ENCODE assay signal across 9 cellular contexts in the genomic region with DNA sequence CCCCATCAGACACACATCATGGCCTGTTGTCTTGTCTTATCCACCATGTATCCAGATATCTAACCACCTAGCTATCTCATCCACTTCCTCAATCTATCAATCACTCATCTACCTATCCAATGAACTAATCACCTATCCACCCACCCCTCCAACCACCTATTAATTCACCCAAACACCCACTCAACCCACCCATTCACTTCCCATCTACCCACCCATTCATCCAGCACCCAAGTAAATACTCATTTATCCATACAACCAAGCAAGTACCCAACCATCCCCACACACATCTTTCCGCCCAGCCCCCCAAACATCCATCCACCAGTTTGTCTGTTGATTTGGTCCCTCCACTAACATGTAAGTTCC. TPM values are rescaled to one million over a fixed set of nuclear protein-coding genes. Genes with fewer than 3 reads are reported as not detected.
DNase-seq lines count a peak whose midpoint lies in the region; TF ChIP-seq lines count a peak whose summit lies in the region.
"Had no signal": no experiment of that assay in that cellular context is flagged by ENCODE, and none has a peak within 500 bp of the region (broad histone marks: within the 10 kb centered on the region; RNA-seq: fewer than 3 reads in every experiment).

No MANE protein-coding gene starts in this region.

- H3K27ac ChIP-seq in endodermal cell (ENCODE audit: low read depth, low read length): no peak overlapping the region
- H3K27ac ChIP-seq in stomach: peak overlapping the region; percentile 55 to 89 (median 84)

- no peak for TF ChIP-seq POLR2A in stomach (IDR thresholded peaks at IDR 0.05)

- DNase-seq in activated CD4-positive, alpha-beta T cell treated with anti-CD3 and anti-CD28 coated beads, Interleukin-2, amount 10 ng/mL, durations not matched to agents 7 days and 5 days: no peak
- no peak for DNase-seq in activated CD4-positive, alpha-beta T cell treated with anti-CD3 and anti-CD28 coated beads, Interleukin-2, amount 50 U/mL, for 4 hours
- DNase-seq in endodermal cell: no peak
- no peak for DNase-seq in stomach
- DNase-seq in stimulated activated CD4-positive, alpha-beta T cell treated with anti-CD3 and anti-CD28 coated beads, Interleukin-4, amount 100 ng/mL, for 1 hour: no peak
- no peak for DNase-seq in NCI-H2227 (lab: John Stamatoyannopoulos, UW; ENCODE audit: unreplicated experiment)
- DNase-seq: NCI-H187 treated with DMSO at 0.1 percent for 48 hours had no signal

- no peaks in the 10 kb centered on the region for H3K9me3 Mint-ChIP-seq in activated CD4-positive, alpha-beta T cell treated with anti-CD3 and anti-CD28 coated beads, Interleukin-2, amount 10 ng/mL, durations not matched to agents 7 days and 5 days
- H3K9me3 Mint-ChIP-seq in endodermal cell: no peaks in the 10 kb centered on the region

- H3K9me3 ChIP-seq in endodermal cell (ENCODE audit: control insufficient read depth, low read length) (no peaks in the 10 kb centered on the region), stomach (no peaks in the 10 kb centered on the region)

- intact Hi-C loops in stomach (cut with DNase I; ENCODE audit: low total_unique reads): loop anchor here (10.0 kb wide), 1 partner anchor 104 kb away; no protein-coding TSS in a partner anchor

- no peaks in the 10 kb centered on the region for H3K36me3 ChIP-seq in endodermal cell (ENCODE audit: control insufficient read depth, insufficient read depth, low read length)
- H3K36me3 ChIP-seq in stomach: peaks cover 0 to 22% (median 10%) of the 10 kb centered on the region in 4 donors

- H3K9ac ChIP-seq in endodermal cell (ENCODE audit: extremely low read depth, low read length, poor library complexity, severe bottlenecking): no peak overlapping the region

- 88 to 100% methylated on average over 1 of the region's 1 CpG for WGBS in endodermal cell (ENCODE audit: insufficient coverage in 1 of 2, insufficient read length in 1 of 2), 2 experiments
- 88 to 95% (median 93%) methylated on average over 1 of the region's 1 CpG for WGBS in stomach, 5 donors

- CTCF ChIA-PET in activated CD4-positive, alpha-beta T cell treated with anti-CD3 and anti-CD28 coated beads, Interleukin-2, amount 10 ng/mL, durations not matched to agents 7 days and 5 days (lab: Charles Lee): interaction anchor here (0.6 to 1.2 kb wide), 4 partner anchors 13 to 101 kb away, joined by 3 to 5 read pairs (median 3); partner anchors contain the start of gene AKAP8L

- no peak for TF ChIP-seq EP300 in stomach (IDR thresholded peaks at IDR 0.05)

- H3K4me1 Mint-ChIP-seq in activated CD4-positive, alpha-beta T cell treated with anti-CD3 and anti-CD28 coated beads, Interleukin-2, amount 10 ng/mL, durations not matched to agents 7 days and 5 days: peaks cover 36% of the 10 kb centered on the region
- H3K4me1 Mint-ChIP-seq in endodermal cell: no peaks in the 10 kb centered on the region

- H3K27me3 Mint-ChIP-seq in activated CD4-positive, alpha-beta T cell treated with anti-CD3 and anti-CD28 coated beads, Interleukin-2, amount 10 ng/mL, durations not matched to agents 7 days and 5 days: no peaks in the 10 kb centered on the region
- H3K27me3 Mint-ChIP-seq in endodermal cell (ENCODE audit: insufficient read depth): peaks cover 51% of the 10 kb centered on the region

- H3K27ac Mint-ChIP-seq in activated CD4-positive, alpha-beta T cell treated with anti-CD3 and anti-CD28 coated beads, Interleukin-2, amount 10 ng/mL, durations not matched to agents 7 days and 5 days: peak overlapping the region; percentile 90
- peak overlapping the region; percentile 49 for H3K27ac Mint-ChIP-seq in endodermal cell

- H3K4me1 ChIP-seq in endodermal cell (ENCODE audit: control insufficient read depth, insufficient read depth, low read length) (no peaks in the 10 kb centered on the region), stomach (peaks cover 22 to 42% (median 38%) of the 10 kb centered on the region in 4 donors)

- H3K4me3 Mint-ChIP-seq in activated CD4-positive, alpha-beta T cell treated with anti-CD3 and anti-CD28 coated beads, Interleukin-2, amount 10 ng/mL, durations not matched to agents 7 days and 5 days: peak overlapping the region; percentile 71
- H3K4me3 Mint-ChIP-seq in endodermal cell: peak overlapping the region; percentile 54

- H3K4me3 ChIP-seq in endodermal cell (ENCODE audit: low read length): no peak overlapping the region
- H3K4me3 ChIP-seq in stomach: no peak overlapping the region

- TF ChIP-seq CTCF in endodermal cell (conservative IDR thresholded peaks at IDR 0.05): no peak
- no peak for TF ChIP-seq CTCF in stomach (IDR thresholded peaks at IDR 0.05)

- H3K27me3 ChIP-seq in endodermal cell (ENCODE audit: control insufficient read depth, insufficient read depth, low read length, poor library complexity, severe bottlenecking): peaks cover 45% of the 10 kb centered on the region
- peaks cover 0 to 20% (median under 1%) of the 10 kb centered on the region in 3 donors for H3K27me3 ChIP-seq in stomach

- peaks cover 44% of the 10 kb centered on the region for H3K36me3 Mint-ChIP-seq in activated CD4-positive, alpha-beta T cell treated with anti-CD3 and anti-CD28 coated beads, Interleukin-2, amount 10 ng/mL, durations not matched to agents 7 days and 5 days (ENCODE audit: low read depth)
- H3K36me3 Mint-ChIP-seq in endodermal cell (ENCODE audit: low read depth): peaks cover 4% of the 10 kb centered on the region

- POLR2A ChIA-PET in activated CD4-positive, alpha-beta T cell treated with anti-CD3 and anti-CD28 coated beads, Interleukin-2, amount 10 ng/mL, durations not matched to agents 7 days and 5 days (lab: Charles Lee): interaction anchor here (0.8 kb wide), 1 partner anchor 13 kb away, joined by 3 read pairs; no protein-coding TSS in a partner anchor

RNA-seq across cellular contexts. Expression of gene WIZ, which starts 0.8 kb away (rescaled TPM):
- total RNA-seq in activated CD4-positive, alpha-beta T cell treated with anti-CD3 and anti-CD28 coated beads, Interleukin-2, amount 10 ng/mL, durations not matched to agents 7 days and 5 days: 10 to 100 TPM; 28.7 to 31.6 TPM
- total RNA-seq in endodermal cell (10 to 100 TPM; 38.0 to 38.6 TPM), stomach (100 to 1,000 TPM in 1 of 5 donors, 10 to 100 TPM in 4; 15.2 to 124 (median 60.3) TPM)
- 51.9 TPM for polyA plus RNA-seq in endodermal cell (2013, experiment 1 of 2)
- polyA plus RNA-seq in endodermal cell (2013, experiment 2 of 2): 44.8 TPM
- polyA plus RNA-seq in stomach: 10 to 100 TPM; 13.9 to 16.1 (median 14.2) TPM

RNA-seq across cellular contexts. Expression of gene RASAL3, which starts 13.8 kb away (rescaled TPM):
- 100 to 1,000 TPM; 120 to 123 TPM for total RNA-seq in activated CD4-positive, alpha-beta T cell treated with anti-CD3 and anti-CD28 coated beads, Interleukin-2, amount 10 ng/mL, durations not matched to agents 7 days and 5 days
- total RNA-seq in endodermal cell (not detected), stomach (10 to 100 TPM in 2 of 5 donors, 1 to 10 TPM in 3; 1.1 to 21.2 (median 7.8) TPM)
- polyA plus RNA-seq in endodermal cell (2013, experiment 1 of 2): not detected
- polyA plus RNA-seq in endodermal cell (2013, experiment 2 of 2): not detected
- polyA plus RNA-seq in stomach: 1 to 10 TPM; 2.1 to 3.5 (median 2.5) TPM

RNA-seq across cellular contexts. Expression of gene PGLYRP2, which starts 28.8 kb away (rescaled TPM):
- total RNA-seq in activated CD4-positive, alpha-beta T cell treated with anti-CD3 and anti-CD28 coated beads, Interleukin-2, amount 10 ng/mL, durations not matched to agents 7 days and 5 days: under 1 TPM in 1 of 2 experiments, not detected in 1; 0.08 TPM
- total RNA-seq in endodermal cell (not detected), stomach (not detected)
- not detected for polyA plus RNA-seq in endodermal cell (2013, experiment 1 of 2)
- polyA plus RNA-seq in endodermal cell (2013, experiment 2 of 2): not detected
- polyA plus RNA-seq in stomach: not detected
- total RNA-seq: dermis microvascular lymphatic vessel endothelial cell, mononuclear cell had no signal

RNA-seq across cellular contexts. Expression of gene AKAP8L, which starts 31.7 kb away (rescaled TPM):
- 10 to 100 TPM; 84.3 to 96.7 TPM for total RNA-seq in activated CD4-positive, alpha-beta T cell treated with anti-CD3 and anti-CD28 coated beads, Interleukin-2, amount 10 ng/mL, durations not matched to agents 7 days and 5 days
- total RNA-seq in endodermal cell (100 to 1,000 TPM; 190 to 237 TPM), stomach (100 to 1,000 TPM in 3 of 5 donors, 10 to 100 TPM in 2; 67.8 to 320 (median 120) TPM)
- polyA plus RNA-seq in endodermal cell (2013, experiment 1 of 2): 160 TPM
- 124 TPM for polyA plus RNA-seq in endodermal cell (2013, experiment 2 of 2)
- 100 to 1,000 TPM in 1 of 3 donors, 10 to 100 TPM in 2; 73.4 to 106 (median 73.7) TPM for polyA plus RNA-seq in stomach

RNA-seq across cellular contexts. Expression of gene CYP4F22, which starts 57.8 kb away (rescaled TPM):
- under 1 TPM; 0.67 to 0.87 TPM for total RNA-seq in activated CD4-positive, alpha-beta T cell treated with anti-CD3 and anti-CD28 coated beads, Interleukin-2, amount 10 ng/mL, durations not matched to agents 7 days and 5 days
- total RNA-seq in endodermal cell (not detected), stomach (10 to 100 TPM in 1 of 5 donors, 1 to 10 TPM in 1, under 1 TPM in 1, not detected in 2; 0.14 to 21.6 (median 1.8) TPM)
- not detected for polyA plus RNA-seq in endodermal cell (2013, experiment 1 of 2)
- not detected for polyA plus RNA-seq in endodermal cell (2013, experiment 2 of 2)
- polyA plus RNA-seq in stomach: 1 to 10 TPM in 1 of 3 donors, under 1 TPM in 2; 0.12 to 1.1 (median 0.35) TPM
- total RNA-seq: dermis microvascular lymphatic vessel endothelial cell had no signal

Comparison
In these comparisons a context has a peak if more than half of its experiments do, and no peak if none do; other contexts are left out.
1. RNA of gene RASAL3, which starts 13.8 kb away (total RNA-seq): 120 to 123 TPM in activated CD4-positive, alpha-beta T cell treated with anti-CD3 and anti-CD28 coated beads, Interleukin-2, amount 10 ng/mL, durations not matched to agents 7 days and 5 days; 1.1 to 21.2 TPM in stomach and not detected in endodermal cell; every median in the first group is over 4 times any median in the second.